In genomic region chr19:14514215-14514871, GRCh38 we compare ENCODE assay signal across 11 cellular contexts. TPM values are rescaled to one million over a fixed set of nuclear protein-coding genes. Genes with fewer than 3 reads are reported as not detected.
DNase-seq lines count a peak whose midpoint lies in the region; ATAC-seq and TF ChIP-seq lines count a peak whose summit lies in the region.
"Had no signal": no experiment of that assay in that cellular context is flagged by ENCODE, and none has a peak within 500 bp of the region (broad histone marks: within the 10 kb centered on the region; RNA-seq: fewer than 3 reads in every experiment).

No MANE protein-coding gene starts in this region.

- H3K79me2 ChIP-seq in OCI-LY7 (ENCODE audit: insufficient read depth, low read depth, low read length) = peaks cover 35% of the 10 kb centered on the region

- peak overlapping the region; percentile 71 to 82 (median 81) for H3K27ac Mint-ChIP-seq in CD4-positive, CD25-positive, alpha-beta regulatory T cell
- H3K27ac Mint-ChIP-seq in natural killer cell = peak overlapping the region; percentile 71 to 91

- H3K27me3 ChIP-seq in CD4-positive, CD25-positive, alpha-beta regulatory T cell (ENCODE audit: control insufficient read depth, insufficient read depth, low read length) = no peaks in the 10 kb centered on the region
- no peaks in the 10 kb centered on the region for H3K27me3 ChIP-seq in uterus

- peak overlapping the region; percentile 99 for H3K4me3 ChIP-seq in CD4-positive, CD25-positive, alpha-beta regulatory T cell (ENCODE audit: low read depth, low read length)
- H3K4me3 ChIP-seq in OCI-LY7 (ENCODE audit: low read depth, low read length, poor library complexity, severe bottlenecking) (peak overlapping the region; percentile 22), uterus (no peak overlapping the region)

- H3K9me2 ChIP-seq in OCI-LY7 (ENCODE audit: insufficient read depth, low read length) = no peaks in the 10 kb centered on the region

- POLR2A ChIA-PET in OCI-LY7 (lab: Charles Lee) = no interaction called here

- peaks cover 0 to 2% (median 0%) of the 10 kb centered on the region in 7 donors for H3K9me3 Mint-ChIP-seq in CD4-positive, CD25-positive, alpha-beta regulatory T cell
- no peaks in the 10 kb centered on the region for H3K9me3 Mint-ChIP-seq in natural killer cell

- H3K4me2 ChIP-seq in OCI-LY7 (ENCODE audit: low read length) = peak overlapping the region; percentile 99

- CTCF ChIA-PET in OCI-LY7 (lab: Charles Lee; ENCODE audit: unreplicated experiment) = no interaction called here

- peak overlapping the region; percentile 90 to 98 (median 94) for H3K4me3 Mint-ChIP-seq in CD4-positive, CD25-positive, alpha-beta regulatory T cell
- H3K4me3 Mint-ChIP-seq in natural killer cell = peak overlapping the region; percentile 95

- no peak for TF ChIP-seq POLR2A in uterus (IDR thresholded peaks at IDR 0.05)

- intact Hi-C loops in OCI-LY7 (cut with micrococcal nuclease; ENCODE audit: unreplicated experiment) (no loop called here), natural killer cell (cut with micrococcal nuclease) (no loop called here), uterus (cut with DNase I; ENCODE audit: low total_unique reads) (no loop called here)

- peaks cover 17% of the 10 kb centered on the region for H4K20me1 ChIP-seq in OCI-LY7 (ENCODE audit: insufficient read depth, low read length)

- no peak for TF ChIP-seq CTCF in OCI-LY7 (conservative IDR thresholded peaks at IDR 0.05; ENCODE audit: low read length)
- TF ChIP-seq CTCF in natural killer cell (IDR thresholded peaks at IDR 0.05) = no peak
- TF ChIP-seq CTCF in uterus (IDR thresholded peaks at IDR 0.05) = no peak

- H3K27ac ChIP-seq in CD4-positive, CD25-positive, alpha-beta regulatory T cell (ENCODE audit: insufficient read depth, low read length, poor library complexity, severe bottlenecking) = peak overlapping the region; percentile 30
- no peak overlapping the region for H3K27ac ChIP-seq in OCI-LY7 (ENCODE audit: low read depth, low read length, poor library complexity, severe bottlenecking)
- H3K27ac ChIP-seq in cingulate gyrus (ENCODE audit: low read depth, low read length) = peak overlapping the region; percentile 29
- H3K27ac ChIP-seq in uterus = no peak overlapping the region

- no peaks in the 10 kb centered on the region for H3K27me3 Mint-ChIP-seq in CD4-positive, CD25-positive, alpha-beta regulatory T cell
- H3K27me3 Mint-ChIP-seq in natural killer cell (ENCODE audit: low read depth in 2 of 2) = no peaks in the 10 kb centered on the region

- peaks cover 39% of the 10 kb centered on the region for H3K4me1 ChIP-seq in CD4-positive, CD25-positive, alpha-beta regulatory T cell (ENCODE audit: control insufficient read depth, insufficient read depth, low read length, poor library complexity, severe bottlenecking)
- H3K4me1 ChIP-seq in OCI-LY7 (ENCODE audit: insufficient read depth, low read length, poor library complexity, severe bottlenecking) (peaks cover 40% of the 10 kb centered on the region), uterus (peaks cover 0 to 6% of the 10 kb centered on the region in 2 donors)

- peaks cover 11 to 64% (median 36%) of the 10 kb centered on the region in 4 donors for H3K4me1 Mint-ChIP-seq in CD4-positive, CD25-positive, alpha-beta regulatory T cell
- H3K4me1 Mint-ChIP-seq in natural killer cell = peaks cover 25 to 38% of the 10 kb centered on the region in 2 donors

- H3K36me3 Mint-ChIP-seq in CD4-positive, CD25-positive, alpha-beta regulatory T cell = peaks cover 26% of the 10 kb centered on the region
- H3K36me3 Mint-ChIP-seq in natural killer cell = peaks cover 8% of the 10 kb centered on the region

- H2AFZ ChIP-seq in OCI-LY7 (ENCODE audit: low read length) = no peak overlapping the region

- H3K9me3 ChIP-seq in CD4-positive, CD25-positive, alpha-beta regulatory T cell (ENCODE audit: control insufficient read depth in 2 of 2, low read length in 2 of 2) = no peaks in the 10 kb centered on the region
- H3K9me3 ChIP-seq in OCI-LY7 (ENCODE audit: low read length) = no peaks in the 10 kb centered on the region
- no peaks in the 10 kb centered on the region for H3K9me3 ChIP-seq in uterus

- BruUV-seq in OCI-LY7 (replicated peaks; lab: Mats Ljungman, UMichigan) = no TSS peak

- ATAC-seq in CD4-positive, CD25-positive, alpha-beta regulatory T cell (ENCODE audit: low read depth in 2 of 2) = no peak
- ATAC-seq in natural killer cell (no peak), GM21390 (IDR thresholded peaks at IDR 0.05; ENCODE audit: unreplicated experiment) (no peak)

- H3K36me3 ChIP-seq in CD4-positive, CD25-positive, alpha-beta regulatory T cell (ENCODE audit: control insufficient read depth, insufficient read depth, low read length) = peaks cover 34% of the 10 kb centered on the region
- peaks cover 50% of the 10 kb centered on the region for H3K36me3 ChIP-seq in OCI-LY7 (ENCODE audit: insufficient read depth, low read length)
- no peaks in the 10 kb centered on the region for H3K36me3 ChIP-seq in uterus

- no peak for DNase-seq in CD4-positive, CD25-positive, alpha-beta regulatory T cell
- DNase-seq in OCI-LY7 (ENCODE audit: low spot score) = no peak
- no peak for DNase-seq in natural killer cell
- DNase-seq in DMS114 treated with DMSO at 0.1 percent for 48 hours (lab: John Stamatoyannopoulos, UW; ENCODE audit: unreplicated experiment) = no peak
- no peak for DNase-seq in uterus
- DNase-seq in SK-N-DZ (ENCODE audit: low spot score) = no peak
- DNase-seq: effector CD4-positive, alpha-beta T cell; NCI-H2081; stimulated activated CD4-positive, alpha-beta T cell treated with anti-CD3 and anti-CD28 coated beads, Interleukin-12 subunit alpha, Interleukin-12 subunit beta, amount 100 ng/mL, for 4 hours had no signal

RNA-seq across cellular contexts. Expression of gene DNAJB1, which starts 3.9 kb away (rescaled TPM):
- 754 TPM for total RNA-seq in CD4-positive, CD25-positive, alpha-beta regulatory T cell
- 100 to 1,000 TPM; 302 to 349 (median 332) TPM for polyA plus RNA-seq in CD4-positive, CD25-positive, alpha-beta regulatory T cell
- 62.9 and 76.7 TPM in 2 replicates for total RNA-seq in OCI-LY7 (2014; rRNA removed; shearing (Covaris generic))
- total RNA-seq in OCI-LY7 (2022) (51.7 and 63.7 TPM in 2 replicates), natural killer cell (100 to 1,000 TPM; 148 to 238 (median 192) TPM), uterus (10 to 100 TPM; 10.2 to 66.9 (median 40.6) TPM)
- 65.5 and 66.5 TPM in 2 replicates for polyA plus RNA-seq in SK-N-DZ (2014; cell fraction: cytosol; rRNA removed)
- polyA plus RNA-seq in SK-N-DZ (2014; cell fraction: nucleus; rRNA removed) = 34.4 and 37.4 TPM in 2 replicates

RNA-seq across cellular contexts. Expression of gene TECR, which starts 15.1 kb away (rescaled TPM):
- total RNA-seq in CD4-positive, CD25-positive, alpha-beta regulatory T cell = 159 TPM
- 100 to 1,000 TPM; 304 to 351 (median 335) TPM for polyA plus RNA-seq in CD4-positive, CD25-positive, alpha-beta regulatory T cell
- total RNA-seq in OCI-LY7 (2014; rRNA removed; shearing (Covaris generic)) = 52.3 and 81.4 TPM in 2 replicates
- total RNA-seq in OCI-LY7 (2022) (128 and 130 TPM in 2 replicates), natural killer cell (100 to 1,000 TPM; 123 to 158 (median 131) TPM), uterus (10 to 100 TPM in 3 of 4 donors, 1 to 10 TPM in 1; 4.6 to 68.2 (median 33.9) TPM)
- 72.0 and 77.8 TPM in 2 replicates for polyA plus RNA-seq in SK-N-DZ (2014; cell fraction: cytosol; rRNA removed)
- 85.0 and 86.2 TPM in 2 replicates for polyA plus RNA-seq in SK-N-DZ (2014; cell fraction: nucleus; rRNA removed)

RNA-seq across cellular contexts. Expression of gene GIPC1, which starts 18.4 kb away (rescaled TPM):
- 37.5 TPM for total RNA-seq in CD4-positive, CD25-positive, alpha-beta regulatory T cell
- 10 to 100 TPM; 44.0 to 62.0 (median 55.7) TPM for polyA plus RNA-seq in CD4-positive, CD25-positive, alpha-beta regulatory T cell
- total RNA-seq in OCI-LY7 (2014; rRNA removed; shearing (Covaris generic)) = 18.5 and 26.9 TPM in 2 replicates
- total RNA-seq in OCI-LY7 (2022) (37.6 and 38.3 TPM in 2 replicates), natural killer cell (10 to 100 TPM; 25.3 to 34.5 (median 31.4) TPM), uterus (10 to 100 TPM; 14.1 to 70.0 (median 36.3) TPM)
- 79.6 and 103 TPM in 2 replicates for polyA plus RNA-seq in SK-N-DZ (2014; cell fraction: cytosol; rRNA removed)
- 63.3 and 63.9 TPM in 2 replicates for polyA plus RNA-seq in SK-N-DZ (2014; cell fraction: nucleus; rRNA removed)

RNA-seq across cellular contexts. Expression of gene PTGER1, which starts 39.2 kb away (rescaled TPM):
- total RNA-seq in CD4-positive, CD25-positive, alpha-beta regulatory T cell = not detected
- not detected for polyA plus RNA-seq in CD4-positive, CD25-positive, alpha-beta regulatory T cell
- total RNA-seq in OCI-LY7 (2014; rRNA removed; shearing (Covaris generic)) = not detected in 2 replicates
- total RNA-seq in OCI-LY7 (2022) (0.23 TPM in 1 of 2 replicates, not detected in the other), natural killer cell (under 1 TPM in 2 of 3 donors, not detected in 1; 0.35 to 0.73 TPM), uterus (1 to 10 TPM in 1 of 4 donors, under 1 TPM in 1, not detected in 2; 0.30 to 1.2 TPM)
- polyA plus RNA-seq in SK-N-DZ (2014; cell fraction: cytosol; rRNA removed) = 2.9 and 4.9 TPM in 2 replicates
- 0.58 and 2.3 TPM in 2 replicates for polyA plus RNA-seq in SK-N-DZ (2014; cell fraction: nucleus; rRNA removed)

RNA-seq across cellular contexts. Expression of gene NDUFB7, which starts 57.5 kb away (rescaled TPM):
- 51.4 TPM for total RNA-seq in CD4-positive, CD25-positive, alpha-beta regulatory T cell
- polyA plus RNA-seq in CD4-positive, CD25-positive, alpha-beta regulatory T cell = 100 to 1,000 TPM; 196 to 238 (median 218) TPM
- total RNA-seq in OCI-LY7 (2014; rRNA removed; shearing (Covaris generic)) = 282 and 301 TPM in 2 replicates
- total RNA-seq in OCI-LY7 (2022) = 137 and 141 TPM in 2 replicates
- total RNA-seq in natural killer cell = 100 to 1,000 TPM in 2 of 3 donors, 10 to 100 TPM in 1; 97.1 to 120 (median 108) TPM
- total RNA-seq in uterus = 100 to 1,000 TPM; 119 to 543 (median 221) TPM
- polyA plus RNA-seq in SK-N-DZ (2014; cell fraction: cytosol; rRNA removed) = 439 and 440 TPM in 2 replicates
- 262 and 394 TPM in 2 replicates for polyA plus RNA-seq in SK-N-DZ (2014; cell fraction: nucleus; rRNA removed)

Comparison
In these comparisons a context has a peak if more than half of its experiments do, and no peak if none do; other contexts are left out.
1. H3K27ac ChIP-seq: peak in CD4-positive, CD25-positive, alpha-beta regulatory T cell (single experiment) and cingulate gyrus (single experiment); none in OCI-LY7 (single experiment) and uterus (0 of 2).
2. H3K4me3 ChIP-seq: peak in CD4-positive, CD25-positive, alpha-beta regulatory T cell (single experiment) and OCI-LY7 (single experiment); none in uterus (0 of 2).